In genomic region chr1:113931456-113931855, GRCh38 we compare ENCODE assay signal across 8 cellular contexts. TPM values are rescaled to one million over a fixed set of nuclear protein-coding genes. Genes with fewer than 3 reads are reported as not detected.
DNase-seq lines count a peak whose midpoint lies in the region; ATAC-seq and TF ChIP-seq lines count a peak whose summit lies in the region.

No MANE protein-coding gene starts in this region.

- no peak for TF ChIP-seq POLR2A in erythroblast (IDR thresholded peaks at IDR 0.05; ENCODE audit: low read length)

- peak overlapping the region; percentile 93 for H3K27ac ChIP-seq in skeletal muscle tissue (ENCODE audit: low read depth, low read length)
- H3K27ac ChIP-seq in caudate nucleus (ENCODE audit: low read depth, low read length), result no peak overlapping the region

- no peak for ATAC-seq in GM18868 (IDR thresholded peaks at IDR 0.05; ENCODE audit: unreplicated experiment)

- H3K9me3 ChIP-seq in skeletal muscle tissue (ENCODE audit: control insufficient read depth in 3 of 3, low read length in 3 of 3), result no peaks in the 10 kb centered on the region

- DNase-seq in HCEC 1CT (peak; percentile 52), SKM-1 (lab: John Stamatoyannopoulos, UW; ENCODE audit: unreplicated experiment) (peak; percentile 48), erythroblast (lab: John Stamatoyannopoulos, UW) (peak; percentile 49 to 57), UCSD-AML1 (lab: John Stamatoyannopoulos, UW; ENCODE audit: unreplicated experiment) (no peak), 8988T (no peak), caudate nucleus (lab: John Stamatoyannopoulos, UW) (no peak)

- H3K4me1 ChIP-seq in skeletal muscle tissue (ENCODE audit: control insufficient read depth in 3 of 3, insufficient read depth in 3 of 3, low read length in 3 of 3), result peaks cover 17 to 47% (median 32%) of the 10 kb centered on the region in 3 donors

- H3K36me3 ChIP-seq in skeletal muscle tissue (ENCODE audit: control insufficient read depth in 3 of 3, insufficient read depth in 3 of 3, low read length in 3 of 3), result no peaks in the 10 kb centered on the region

- no peaks in the 10 kb centered on the region for H3K27me3 ChIP-seq in skeletal muscle tissue (ENCODE audit: control insufficient read depth in 3 of 3, insufficient read depth in 3 of 3, low read length in 3 of 3)

- H3K9ac ChIP-seq in skeletal muscle tissue (ENCODE audit: low read depth in 1 of 3, low read length in 3 of 3), result peak overlapping the region in 2 of 3 donors; percentile 95 to 97

- H3K4me3 ChIP-seq in skeletal muscle tissue (ENCODE audit: low read length in 3 of 3), result peak overlapping the region in 2 of 3 donors; percentile 33 to 34

RNA-seq across cellular contexts. Expression of gene HIPK1, which starts 2.3 kb away (rescaled TPM):
- 28.2 TPM for total RNA-seq in skeletal muscle tissue

RNA-seq across cellular contexts. Expression of gene DCLRE1B, which starts 26.3 kb away (rescaled TPM):
- total RNA-seq in skeletal muscle tissue, result 3.7 TPM

RNA-seq across cellular contexts. Expression of gene AP4B1, which starts 26.9 kb away (rescaled TPM):
- total RNA-seq in skeletal muscle tissue, result 16.7 TPM

RNA-seq across cellular contexts. Expression of gene BCL2L15, which starts 44.1 kb away (rescaled TPM):
- total RNA-seq in skeletal muscle tissue, result under 0.01 TPM

RNA-seq across cellular contexts. Expression of gene OLFML3, which starts 47.8 kb away (rescaled TPM):
- total RNA-seq in skeletal muscle tissue, result 86.1 TPM

Comparison
In these comparisons a context has a peak if more than half of its experiments do, and no peak if none do; other contexts are left out.
1. DNase-seq: peak in HCEC 1CT (single experiment), SKM-1 (single experiment) and erythroblast (2 of 2); none in UCSD-AML1 (single experiment), 8988T (single experiment) and caudate nucleus (0 of 61).